ENCODE assay signal across 1 cellular context in the genomic region with DNA sequence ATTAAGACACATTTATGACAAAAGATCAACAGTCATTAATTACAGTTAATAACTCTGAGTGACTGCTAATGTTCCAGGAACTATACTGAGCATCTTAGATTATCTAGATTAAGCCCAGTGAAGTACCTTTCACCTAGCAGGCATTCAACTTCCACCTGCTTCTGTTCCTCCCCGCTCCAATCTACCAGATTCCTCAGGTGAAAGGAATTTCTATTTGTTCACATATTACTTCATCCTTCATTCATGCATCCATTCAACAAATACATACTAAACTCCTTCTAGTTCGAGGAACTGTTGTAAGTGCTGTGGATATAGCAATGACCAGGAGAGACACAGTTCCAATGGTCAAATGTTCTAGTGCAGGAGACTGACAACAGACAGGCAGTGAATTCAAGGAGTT.
TF ChIP-seq lines count a peak whose summit lies in the region.

No MANE protein-coding gene starts in this region.

TF ChIP-seq in HepG2, 621 proteins besides CTCF, POLR2A, EP300 and RAD21 (continued from another document):
- TF ChIP-seq, protein P1, sequence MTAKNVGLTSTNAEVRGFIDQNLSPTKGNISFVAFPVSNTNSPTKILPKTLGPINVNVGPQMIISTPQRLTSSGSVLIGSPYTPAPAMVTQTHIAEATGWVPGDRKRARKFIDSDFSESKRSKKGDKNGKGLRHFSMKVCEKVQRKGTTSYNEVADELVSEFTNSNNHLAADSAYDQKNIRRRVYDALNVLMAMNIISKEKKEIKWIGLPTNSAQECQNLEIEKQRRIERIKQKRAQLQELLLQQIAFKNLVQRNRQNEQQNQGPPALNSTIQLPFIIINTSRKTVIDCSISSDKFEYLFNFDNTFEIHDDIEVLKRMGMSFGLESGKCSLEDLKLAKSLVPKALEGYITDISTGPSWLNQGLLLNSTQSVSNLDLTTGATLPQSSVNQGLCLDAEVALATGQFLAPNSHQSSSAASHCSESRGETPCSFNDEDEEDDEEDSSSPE (CRISPR knock-in tag; IDR thresholded peaks at IDR 0.05) = no peak
